8 cellular contexts compared by ENCODE assay signal in the genomic region with DNA sequence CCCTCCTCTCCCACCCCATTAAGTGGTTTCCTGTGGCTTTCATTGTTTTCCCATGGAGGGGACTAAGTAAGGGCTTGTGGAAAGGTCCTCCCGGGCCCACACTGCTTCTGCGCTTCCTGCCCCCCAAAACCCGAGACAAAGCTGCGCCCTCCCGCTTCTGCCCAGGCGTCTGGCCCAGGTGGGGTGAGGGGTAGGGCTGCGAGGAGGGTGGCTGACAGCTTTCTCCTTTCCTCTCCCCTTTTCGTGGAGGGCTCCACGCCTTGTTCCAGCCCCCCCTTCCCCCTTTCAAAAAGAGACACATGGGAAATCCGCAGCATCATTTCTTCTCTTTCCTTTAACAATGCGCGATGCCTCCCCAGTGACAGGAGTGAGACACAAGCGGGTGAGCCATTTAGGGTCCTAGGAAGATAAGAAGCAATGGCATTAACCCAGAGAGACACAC. TPM values are rescaled to one million over a fixed set of nuclear protein-coding genes. Genes with fewer than 3 reads are reported as not detected.
A peak's percentile ranks its signal among the peaks of the same experiment; 100 is the strongest.
DNase-seq lines count a peak whose midpoint lies in the region; TF ChIP-seq lines count a peak whose summit lies in the region.

No MANE protein-coding gene starts in this region.

- TF ChIP-seq CTCF in GM13976 (IDR thresholded peaks at IDR 0.05; ENCODE audit: borderline replicate concordance, control extremely low read depth, extremely low read depth, insufficient read depth, missing control alignments) (no peak), cardiac muscle cell (IDR thresholded peaks at IDR 0.05; ENCODE audit: low read depth, low read length) (no peak), parathyroid adenoma (IDR thresholded peaks at IDR 0.05) (no peak)

- peak overlapping the region; percentile 96 for H3K4me2 ChIP-seq in parathyroid adenoma (ENCODE audit: low read length)

- peak overlapping the region; percentile 96 for H3K27ac ChIP-seq in cardiac muscle cell
- H3K27ac ChIP-seq in parathyroid adenoma: peak overlapping the region; percentile 88

- peak overlapping the region; percentile 91 for H3K4me3 Mint-ChIP-seq in activated naive CD4-positive, alpha-beta T cell treated with anti-CD3 and anti-CD28 coated beads for 36 hours

- H3K27ac Mint-ChIP-seq in activated naive CD4-positive, alpha-beta T cell treated with anti-CD3 and anti-CD28 coated beads for 36 hours: peak overlapping the region; percentile 90

- CTCF ChIA-PET in activated naive CD4-positive, alpha-beta T cell treated with anti-CD3 and anti-CD28 coated beads for 36 hours (lab: Charles Lee): interaction anchor here (0.5 to 7.7 kb wide), 21 partner anchors 12 to 516 kb away, joined by 3 to 130 read pairs (median 4); no protein-coding TSS in a partner anchor

- H3K4me3 ChIP-seq in HAP-1 (peak overlapping the region; percentile 70), cardiac muscle cell (peak overlapping the region; percentile 95), parathyroid adenoma (ENCODE audit: low read depth, low read length) (peak overlapping the region; percentile 94)

- peaks cover 6% of the 10 kb centered on the region for H3K36me3 Mint-ChIP-seq in activated naive CD4-positive, alpha-beta T cell treated with anti-CD3 and anti-CD28 coated beads for 36 hours (ENCODE audit: low read depth)

- no peaks in the 10 kb centered on the region for H3K9me3 Mint-ChIP-seq in activated naive CD4-positive, alpha-beta T cell treated with anti-CD3 and anti-CD28 coated beads for 36 hours

- H3K27me3 ChIP-seq in HAP-1 (ENCODE audit: low read depth) (no peaks in the 10 kb centered on the region), cardiac muscle cell (no peaks in the 10 kb centered on the region), parathyroid adenoma (ENCODE audit: control insufficient read depth, insufficient read depth, low read length) (no peaks in the 10 kb centered on the region)

- no peaks in the 10 kb centered on the region for H3K27me3 Mint-ChIP-seq in activated naive CD4-positive, alpha-beta T cell treated with anti-CD3 and anti-CD28 coated beads for 36 hours (ENCODE audit: low read depth)

- no peaks in the 10 kb centered on the region; the same call in 1 of the 2 replicates for H3K9me3 ChIP-seq in HAP-1
- no peaks in the 10 kb centered on the region for H3K9me3 ChIP-seq in cardiac muscle cell (ENCODE audit: low read depth)
- H3K9me3 ChIP-seq in parathyroid adenoma (ENCODE audit: control insufficient read depth, low read length): no peaks in the 10 kb centered on the region

- H3K79me2 ChIP-seq in parathyroid adenoma: peaks cover 39% of the 10 kb centered on the region

- H3K9ac ChIP-seq in parathyroid adenoma: peak overlapping the region; percentile 79

- H3K36me3 ChIP-seq in HAP-1 (replicated peaks) (no peaks in the 10 kb centered on the region; the same call in 1 of the 2 replicates), cardiac muscle cell (no peaks in the 10 kb centered on the region), parathyroid adenoma (ENCODE audit: control insufficient read depth, insufficient read depth, low read length) (no peaks in the 10 kb centered on the region)

- peak overlapping the region; percentile 99 for H2AFZ ChIP-seq in parathyroid adenoma

- peak; percentile 37 for DNase-seq in GM13976 (ENCODE audit: low spot score)
- peak; percentile 15 to 46 for DNase-seq in HAP-1 (ENCODE audit: low spot score in 2 of 2)
- peak; percentile 52 for DNase-seq in NCI-H146 treated with DMSO at 0.1 percent for 48 hours (lab: John Stamatoyannopoulos, UW; ENCODE audit: unreplicated experiment)
- DNase-seq in activated naive CD4-positive, alpha-beta T cell treated with anti-CD3 and anti-CD28 coated beads for 36 hours: peak; percentile 38
- DNase-seq in cardiac muscle cell (ENCODE audit: low read depth in 1 of 2, low spot score in 1 of 2): peak; percentile 16 to 29
- DNase-seq in NCI-H1694 (lab: John Stamatoyannopoulos, UW): no peak
- no peak for DNase-seq in DMS153 treated with DMSO at 0.1 percent for 48 hours (lab: John Stamatoyannopoulos, UW; ENCODE audit: unreplicated experiment)

- H3K4me1 ChIP-seq in HAP-1 (peaks cover 22% of the 10 kb centered on the region), cardiac muscle cell (ENCODE audit: low read depth) (peaks cover 31% of the 10 kb centered on the region), parathyroid adenoma (peaks cover 6% of the 10 kb centered on the region)

- H3K4me1 Mint-ChIP-seq in activated naive CD4-positive, alpha-beta T cell treated with anti-CD3 and anti-CD28 coated beads for 36 hours (ENCODE audit: low read depth): peaks cover 47% of the 10 kb centered on the region

- intact Hi-C loops in activated naive CD4-positive, alpha-beta T cell treated with anti-CD3 and anti-CD28 coated beads for 36 hours (cut with micrococcal nuclease): loop anchor here (2.0 to 5.0 kb wide), 4 partner anchors 117 to 481 kb away; no protein-coding TSS in a partner anchor

- in situ Hi-C loops in GM13976 (cut with MboI; ENCODE audit: low sequenced_read_pairs, unreplicated experiment) (loop anchor here (5.0 kb wide), 1 partner anchor 132 kb away; no protein-coding TSS in a partner anchor), HAP-1 (cut with MboI; ENCODE audit: low sequenced_read_pairs) (loop anchor here (10.0 to 25.0 kb wide), 2 partner anchors 119 to 232 kb away; no protein-coding TSS in a partner anchor)

RNA-seq across cellular contexts. Expression of gene DIP2B, which starts 0.6 kb away (rescaled TPM):
- total RNA-seq in activated naive CD4-positive, alpha-beta T cell treated with anti-CD3 and anti-CD28 coated beads for 36 hours: 10 to 100 TPM; 27.8 to 28.2 TPM
- total RNA-seq in cardiac muscle cell: 39.3 and 55.1 TPM in 2 replicates
- polyA plus RNA-seq in cardiac muscle cell: 15.5 and 17.7 TPM in 2 replicates

Comparison
In these comparisons a context has a peak if more than half of its experiments do, and no peak if none do; other contexts are left out.
1. DNase-seq: peak in GM13976 (single experiment), HAP-1 (2 of 2), NCI-H146 treated with DMSO at 0.1 percent for 48 hours (single experiment), activated naive CD4-positive, alpha-beta T cell treated with anti-CD3 and anti-CD28 coated beads for 36 hours (single experiment) and cardiac muscle cell (2 of 2); none in NCI-H1694 (single experiment) and DMS153 treated with DMSO at 0.1 percent for 48 hours (single experiment).
2. Peak in every context shown above with its lines, with median percentiles within 50 percentile points of each other: H3K4me3 ChIP-seq.